ENCODE assay signal across 7 cellular contexts in the genomic region with DNA sequence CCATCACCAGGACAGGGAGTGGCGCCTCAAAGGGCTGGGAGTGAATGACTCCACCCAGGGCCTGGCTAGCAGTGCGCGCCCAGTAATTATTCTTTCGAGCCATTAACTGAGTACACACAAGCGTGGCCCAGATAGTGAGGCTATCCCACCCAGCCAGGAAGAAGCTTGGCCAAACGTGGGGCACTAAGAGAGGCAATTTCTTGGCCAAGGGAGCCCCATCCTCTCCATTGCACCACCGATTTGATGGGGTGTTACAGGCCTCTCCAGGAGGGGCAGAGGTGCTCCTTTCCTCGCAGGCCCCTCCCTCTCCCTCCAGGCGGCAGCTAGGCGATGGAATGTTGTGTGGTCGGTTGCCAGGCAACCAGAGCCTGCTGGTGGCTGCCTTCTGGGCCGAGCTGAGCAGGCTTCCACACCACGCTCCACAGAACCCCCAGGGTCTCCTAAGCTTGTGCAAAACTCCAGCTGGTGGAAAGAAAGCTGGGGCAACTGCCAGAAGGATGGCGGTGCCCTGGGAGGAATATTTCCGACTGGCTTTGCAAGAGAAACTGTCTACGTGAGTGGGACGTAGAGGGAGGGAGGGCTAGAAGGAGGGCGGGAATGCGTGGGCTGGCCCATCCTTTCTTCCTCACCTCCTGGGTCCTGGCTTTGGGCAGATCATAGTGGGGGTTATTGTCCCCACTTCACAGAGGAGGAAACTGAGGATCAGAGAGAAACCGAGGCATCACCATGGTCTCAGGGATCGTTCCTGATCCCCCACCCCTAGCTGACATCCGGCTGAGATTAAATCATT. TPM values are rescaled to one million over a fixed set of nuclear protein-coding genes. Genes with fewer than 3 reads are reported as not detected.
DNase-seq lines count a peak whose midpoint lies in the region; ATAC-seq and TF ChIP-seq lines count a peak whose summit lies in the region.

A gene (plus strand): TSS at position 364 of the 790 bp plus-strand sequence. CDS start 134 bp downstream, at position 498.

- H2AK5ac ChIP-seq in H9 (ENCODE audit: insufficient read length, low read length): no peak within 1 kb of the TSS

- H2BK5ac ChIP-seq in H9 (ENCODE audit: insufficient read length, low read length): no peak within 1 kb of the TSS

- H3K9ac ChIP-seq in H9 (ENCODE audit: extremely low read depth, insufficient read length, low read length): no peak within 1 kb of the TSS
- H3K9ac ChIP-seq in iPS-18a (ENCODE audit: low read length): peak within 1 kb of the TSS; percentile 56

- no peak within 1 kb of the TSS for H2BK20ac ChIP-seq in H9 (ENCODE audit: low read depth, low read length, poor library complexity, severe bottlenecking)

- no peaks in the 10 kb centered on the region; a peak in 3 of 7 replicates for H3K36me3 Mint-ChIP-seq in H9 (ENCODE audit: insufficient read depth in 1 of 3, low read depth in 3 of 3)
- no peaks in the 10 kb centered on the region for H3K36me3 Mint-ChIP-seq in brain

- H3K79me2 ChIP-seq in H9 (ENCODE audit: insufficient read depth, low read length): no peaks in the 10 kb centered on the region

- DNase-seq in H9: peak; percentile 97
- DNase-seq in NCI-H345 treated with DMSO at 0.1 percent for 48 hours (lab: John Stamatoyannopoulos, UW; ENCODE audit: unreplicated experiment): peak; percentile 31
- peak; percentile 56 for DNase-seq in stromal cell of bone marrow (ENCODE audit: low read depth)

- H3K4me1 Mint-ChIP-seq in H9 (peaks cover 21 to 34% of the 10 kb centered on the region in 2 experiments), brain (peaks cover 33% of the 10 kb centered on the region)

- peak within 1 kb of the TSS; percentile 42 for H3K4me3 ChIP-seq in iPS-18a (ENCODE audit: low read length)

- peaks cover 14% of the 10 kb centered on the region; the same call in 1 of the 2 replicates for H3K27me3 ChIP-seq in H9 (ENCODE audit: insufficient read depth, low read length)
- peaks cover 40% of the 10 kb centered on the region for H3K27me3 ChIP-seq in iPS-18a (ENCODE audit: control insufficient read depth, insufficient read depth, low read length)

- no peak within 1 kb of the TSS for H4K91ac ChIP-seq in H9 (ENCODE audit: insufficient read length, low read depth, low read length)

- no peak within 1 kb of the TSS for H2BK12ac ChIP-seq in H9 (ENCODE audit: insufficient read length, low read depth, low read length)

- H3T11ph ChIP-seq in H9 (ENCODE audit: low read length): no peak within 1 kb of the TSS

- no CpG with 5 or more reads among the region's 22 CpGs for WGBS in H9 (ENCODE audit: extremely low coverage, insufficient read length, low lambda C conversion rate)

- H3K4ac ChIP-seq in H9 (ENCODE audit: low read depth, low read length): no peak within 1 kb of the TSS; the same call in 1 of the 2 replicates

- ATAC-seq in GM19324 (IDR thresholded peaks at IDR 0.05; ENCODE audit: low FRiP score, unreplicated experiment): no peak
- no peak for ATAC-seq in HG02840 (IDR thresholded peaks at IDR 0.05; ENCODE audit: low FRiP score, unreplicated experiment)

- H3K56ac ChIP-seq in H9 (ENCODE audit: insufficient read length, low read depth, low read length): no peak within 1 kb of the TSS

- H4K20me1 ChIP-seq in H9 (ENCODE audit: control insufficient read depth, insufficient read depth, insufficient read length): no peaks in the 10 kb centered on the region

- H4K8ac ChIP-seq in H9 (replicated peaks; ENCODE audit: insufficient read length, low read depth, low read length): no peak within 1 kb of the TSS

- no peak within 1 kb of the TSS for H3K27ac ChIP-seq in H9 (ENCODE audit: insufficient read length, low read depth, low read length)
- no peak within 1 kb of the TSS for H3K27ac ChIP-seq in iPS-18a (ENCODE audit: low read length)

- H3K4me3 Mint-ChIP-seq in H9: peak within 1 kb of the TSS; percentile 12 to 58; a peak in 4 of 5 replicates
- H3K4me3 Mint-ChIP-seq in brain: peak within 1 kb of the TSS; percentile 55 to 75 (median 59)

- no peak within 1 kb of the TSS for H3K23ac ChIP-seq in H9 (ENCODE audit: insufficient read length, low read depth, low read length)

- no peak within 1 kb of the TSS for H2AFZ ChIP-seq in H9 (ENCODE audit: low read length)

- H3K23me2 ChIP-seq in H9 (ENCODE audit: insufficient read length, low read depth, low read length, poor library complexity, severe bottlenecking): peaks cover 11% of the 10 kb centered on the region

- H3K79me1 ChIP-seq in H9 (ENCODE audit: insufficient read depth, low read depth, low read length, poor library complexity, severe bottlenecking): no peaks in the 10 kb centered on the region

- no peaks in the 10 kb centered on the region for H3K36me3 ChIP-seq in iPS-18a (ENCODE audit: control insufficient read depth, low read depth, low read length)

- peak within 1 kb of the TSS; percentile 38 for H3K4me2 ChIP-seq in H9 (ENCODE audit: insufficient read depth, insufficient read length, low read length)

- H3K9me3 Mint-ChIP-seq in H9 (peaks cover 6% of the 10 kb centered on the region in 2 experiments; a peak in 4 of 5 replicates), brain (peaks cover 4 to 12% (median 11%) of the 10 kb centered on the region in 5 experiments)

- H3K4me1 ChIP-seq in H9 (ENCODE audit: insufficient read depth, low read length) (peaks cover 5% of the 10 kb centered on the region; the same call in 1 of the 2 replicates), iPS-18a (ENCODE audit: control insufficient read depth, low read depth, low read length) (peaks cover 6% of the 10 kb centered on the region)

- H3K27ac Mint-ChIP-seq in H9 (peak within 1 kb of the TSS in 2 of 3 experiments; percentile 23 to 57; a peak in 3 of 7 replicates), brain (peak within 1 kb of the TSS; percentile 51 to 90 (median 74))

- no peaks in the 10 kb centered on the region for H3K9me3 ChIP-seq in H9 (ENCODE audit: control insufficient read depth, low read depth, low read length)
- H3K9me3 ChIP-seq in iPS-18a (ENCODE audit: control insufficient read depth, low read depth, low read length): no peaks in the 10 kb centered on the region

- TF ChIP-seq CTCF in H9 (conservative IDR thresholded peaks at IDR 0.05): peak; percentile 33; the same call in 1 of the 3 replicates
- peak in 1 of 2 experiments; percentile 27 for TF ChIP-seq CTCF in brain (conservative IDR thresholded peaks at IDR 0.05)

- H3K27me3 Mint-ChIP-seq in H9 (ENCODE audit: low read depth) (peaks cover 51% of the 10 kb centered on the region), brain (peaks cover 34% of the 10 kb centered on the region)

- peak within 1 kb of the TSS; percentile 70 for H3K14ac ChIP-seq in H9 (ENCODE audit: insufficient read depth, low read length)

- peak within 1 kb of the TSS; percentile 80 for H3K18ac ChIP-seq in H9 (ENCODE audit: insufficient read length, low read depth, low read length)

- H2BK15ac ChIP-seq in H9 (ENCODE audit: low read depth, low read length): no peak within 1 kb of the TSS

- H2BK120ac ChIP-seq in H9 (ENCODE audit: low read depth, low read length, poor library complexity, severe bottlenecking): no peak within 1 kb of the TSS

- H4K5ac ChIP-seq in H9 (ENCODE audit: insufficient read length, low read depth, low read length): no peak within 1 kb of the TSS

RNA-seq across cellular contexts. Expression of the gene that starts here (rescaled TPM):
- not detected in 2 replicates for total RNA-seq in H9 (2021)
- not detected for polyA plus RNA-seq in brain (ENCODE audit: insufficient read depth, low read depth, low replicate concordance)

Comparison
In these comparisons a context has a peak if more than half of its experiments do, and no peak if none do; other contexts are left out.
1. Peak in DNase-seq and H3K4me2 ChIP-seq in H9; RNA of the gene not detected or under 1 TPM.
2. DNase-seq: peak in every context shown above with its lines; median percentile 97 in H9; 56 in stromal cell of bone marrow; 31 in NCI-H345 treated with DMSO at 0.1 percent for 48 hours.